ENCODE assay signal across 10 cellular contexts in the genomic region with DNA sequence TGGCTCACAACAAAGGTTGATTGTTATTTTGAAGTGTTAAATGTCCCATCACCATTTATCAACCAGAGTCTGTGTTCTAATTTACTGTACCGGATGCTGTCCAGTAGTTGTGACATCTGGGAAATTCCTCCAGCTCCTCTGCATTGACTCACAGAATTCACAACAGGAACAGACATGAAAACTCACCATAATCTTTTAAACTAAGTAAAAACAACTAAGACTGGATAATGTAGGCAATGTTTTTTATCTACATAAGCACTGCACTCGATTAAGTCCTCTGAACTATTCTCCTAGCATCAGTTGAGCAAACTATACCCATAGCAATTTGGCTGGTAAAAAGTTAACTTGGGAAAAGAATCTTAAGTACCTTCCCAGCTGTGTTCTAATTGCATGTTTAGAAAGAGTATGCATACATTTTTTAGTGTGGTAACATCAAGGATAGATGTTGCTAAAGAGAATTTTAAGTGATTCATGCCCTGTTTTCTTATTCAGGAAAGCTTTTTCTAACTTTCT. TPM values are rescaled to one million over a fixed set of nuclear protein-coding genes. Genes with fewer than 3 reads are reported as not detected.
A peak's percentile ranks its signal among the peaks of the same experiment; 100 is the strongest.
DNase-seq lines count a peak whose midpoint lies in the region; ATAC-seq and TF ChIP-seq lines count a peak whose summit lies in the region.
"Had no signal": no experiment of that assay in that cellular context is flagged by ENCODE, and none has a peak within 500 bp of the region (broad histone marks: within the 10 kb centered on the region; RNA-seq: fewer than 3 reads in every experiment).

No MANE protein-coding gene starts in this region.

- H3K4me1 Mint-ChIP-seq in CD8-positive, alpha-beta memory T cell: peaks cover 50 to 59% (median 58%) of the 10 kb centered on the region in 3 donors
- H3K4me1 Mint-ChIP-seq in effector memory CD8-positive, alpha-beta T cell (ENCODE audit: low read depth in 2 of 2): peaks cover 35 to 56% of the 10 kb centered on the region in 2 donors
- H3K4me1 Mint-ChIP-seq in natural killer cell treated with Interleukin-12 subunit alpha and Interleukin-12 subunit beta and Interleukin-15 and Interleukin-18, amount 100 ng/mL, for 72 hours (ENCODE audit: low read depth in 2 of 2): peaks cover 65 to 72% of the 10 kb centered on the region in 2 donors

- H3K9me3 Mint-ChIP-seq in CD8-positive, alpha-beta memory T cell: no peaks in the 10 kb centered on the region
- H3K9me3 Mint-ChIP-seq in effector memory CD8-positive, alpha-beta T cell: no peaks in the 10 kb centered on the region
- peaks cover 4% of the 10 kb centered on the region for H3K9me3 Mint-ChIP-seq in natural killer cell treated with Interleukin-12 subunit alpha and Interleukin-12 subunit beta and Interleukin-15 and Interleukin-18, amount 100 ng/mL, for 72 hours

- POLR2A ChIA-PET in CD8-positive, alpha-beta memory T cell (lab: Charles Lee): no interaction called here
- POLR2A ChIA-PET in PC-3 (lab: Charles Lee; ENCODE audit: unreplicated experiment): no interaction called here

- no peaks in the 10 kb centered on the region for H3K36me3 ChIP-seq in CD8-positive, alpha-beta memory T cell (ENCODE audit: insufficient read depth, low read length)
- no peaks in the 10 kb centered on the region for H3K36me3 ChIP-seq in PC-3 (ENCODE audit: low read depth, low read length)

- no peaks in the 10 kb centered on the region for H4K20me1 ChIP-seq in PC-3 (ENCODE audit: low read length)

- ATAC-seq in PC-3: no peak
- no peak for ATAC-seq in effector memory CD8-positive, alpha-beta T cell (replicated peaks)
- ATAC-seq in natural killer cell treated with Interleukin-12 subunit alpha and Interleukin-12 subunit beta and Interleukin-15 and Interleukin-18, amount 100 ng/mL, for 72 hours: peak; percentile 32 to 67
- ATAC-seq in HG03108 (IDR thresholded peaks at IDR 0.05; ENCODE audit: unreplicated experiment): no peak
- ATAC-seq in GM21619 (IDR thresholded peaks at IDR 0.05; ENCODE audit: unreplicated experiment): no peak

- peaks cover 39% of the 10 kb centered on the region for H3K4me1 ChIP-seq in CD8-positive, alpha-beta memory T cell (ENCODE audit: insufficient read depth, low read length)
- peaks cover 5% of the 10 kb centered on the region; the same call in 1 of the 2 replicates for H3K4me1 ChIP-seq in PC-3 (ENCODE audit: insufficient read depth, low read length)

- peak overlapping the region in 6 of 7 donors; percentile 32 to 86 (median 68) for H3K4me3 Mint-ChIP-seq in CD8-positive, alpha-beta memory T cell
- peak overlapping the region; percentile 52 to 56 for H3K4me3 Mint-ChIP-seq in effector memory CD8-positive, alpha-beta T cell
- H3K4me3 Mint-ChIP-seq in natural killer cell treated with Interleukin-12 subunit alpha and Interleukin-12 subunit beta and Interleukin-15 and Interleukin-18, amount 100 ng/mL, for 72 hours: peak overlapping the region; percentile 76

- H3K27ac ChIP-seq in CD8-positive, alpha-beta memory T cell (ENCODE audit: low read depth, low read length): peak overlapping the region; percentile 1
- no peak overlapping the region for H3K27ac ChIP-seq in PC-3 (ENCODE audit: low read length)

- H3K27me3 ChIP-seq in CD8-positive, alpha-beta memory T cell (ENCODE audit: insufficient read depth, low read length, poor library complexity, severe bottlenecking): no peaks in the 10 kb centered on the region
- H3K27me3 ChIP-seq in PC-3 (ENCODE audit: low read length): no peaks in the 10 kb centered on the region

- peaks cover 4 to 16% (median 13%) of the 10 kb centered on the region in 3 donors for H3K36me3 Mint-ChIP-seq in CD8-positive, alpha-beta memory T cell
- peaks cover 15% of the 10 kb centered on the region for H3K36me3 Mint-ChIP-seq in effector memory CD8-positive, alpha-beta T cell (ENCODE audit: insufficient read depth)
- H3K36me3 Mint-ChIP-seq in natural killer cell treated with Interleukin-12 subunit alpha and Interleukin-12 subunit beta and Interleukin-15 and Interleukin-18, amount 100 ng/mL, for 72 hours: peaks cover 39% of the 10 kb centered on the region

- CTCF ChIA-PET in CD8-positive, alpha-beta memory T cell (lab: Charles Lee): interaction anchor here (1.3 to 2.6 kb wide), 3 partner anchors 11 to 47 kb away, joined by 3 to 12 read pairs (median 3); no protein-coding TSS in a partner anchor
- CTCF ChIA-PET in PC-3 (lab: Charles Lee): no interaction called here

- H3F3A ChIP-seq in PC-3 (ENCODE audit: low read length, unreplicated experiment): no peaks in the 10 kb centered on the region

- peak overlapping the region; percentile 84 to 96 (median 92) for H3K27ac Mint-ChIP-seq in CD8-positive, alpha-beta memory T cell
- H3K27ac Mint-ChIP-seq in effector memory CD8-positive, alpha-beta T cell: peak overlapping the region; percentile 91 to 92
- peak overlapping the region; percentile 94 to 97 for H3K27ac Mint-ChIP-seq in natural killer cell treated with Interleukin-12 subunit alpha and Interleukin-12 subunit beta and Interleukin-15 and Interleukin-18, amount 100 ng/mL, for 72 hours

- H3K9me3 ChIP-seq in CD8-positive, alpha-beta memory T cell (ENCODE audit: low read length): no peaks in the 10 kb centered on the region
- no peaks in the 10 kb centered on the region for H3K9me3 ChIP-seq in PC-3 (ENCODE audit: low read length)

- no peak overlapping the region for H3K9ac ChIP-seq in PC-3 (ENCODE audit: low read length)

- no peak for DNase-seq in CD8-positive, alpha-beta memory T cell
- DNase-seq in PC-3 (peak; percentile 23), RPMI8226 (no peak)
- DNase-seq in effector memory CD8-positive, alpha-beta T cell: no peak
- peak; percentile 81 for DNase-seq in natural killer cell treated with Interleukin-12 subunit alpha and Interleukin-12 subunit beta and Interleukin-15 and Interleukin-18, amount 100 ng/mL, for 72 hours (ENCODE audit: low spot score)
- DNase-seq in stimulated activated CD4-positive, alpha-beta T cell treated with anti-CD3 and anti-CD28 coated beads, Interleukin-4, amount 100 ng/mL, for 4 hours: no peak
- DNase-seq: NCI-H2081 treated with DMSO at 0.1 percent for 48 hours, retina had no signal

- intact Hi-C loops in PC-3 (cut with micrococcal nuclease): no loop called here

- H3K4me3 ChIP-seq in CD8-positive, alpha-beta memory T cell (ENCODE audit: low read length): no peak overlapping the region
- no peak overlapping the region for H3K4me3 ChIP-seq in PC-3 (ENCODE audit: low read length)

- no TSS peak for BruUV-seq in PC-3 (replicated peaks; lab: Mats Ljungman, UMichigan)

- no peak overlapping the region for H2AFZ ChIP-seq in PC-3 (ENCODE audit: low read length)

- H3K27me3 Mint-ChIP-seq in CD8-positive, alpha-beta memory T cell: no peaks in the 10 kb centered on the region
- no peaks in the 10 kb centered on the region for H3K27me3 Mint-ChIP-seq in effector memory CD8-positive, alpha-beta T cell
- no peaks in the 10 kb centered on the region for H3K27me3 Mint-ChIP-seq in natural killer cell treated with Interleukin-12 subunit alpha and Interleukin-12 subunit beta and Interleukin-15 and Interleukin-18, amount 100 ng/mL, for 72 hours

- no peaks in the 10 kb centered on the region for H3K9me2 ChIP-seq in PC-3 (replicated peaks; ENCODE audit: low read length)

- H3K79me2 ChIP-seq in PC-3 (ENCODE audit: low read length): no peaks in the 10 kb centered on the region

- TF ChIP-seq CTCF in PC-3 (conservative IDR thresholded peaks at IDR 0.05; ENCODE audit: low read depth, low read length): no peak

- no peak overlapping the region for H3K4me2 ChIP-seq in PC-3 (ENCODE audit: low read length)

RNA-seq across cellular contexts. Expression of gene MYO1B, which starts 42.9 kb away (rescaled TPM):
- 1 to 10 TPM; 3.9 to 4.6 TPM for total RNA-seq in CD8-positive, alpha-beta memory T cell
- 0.12 TPM for polyA plus RNA-seq in CD8-positive, alpha-beta memory T cell
- total RNA-seq in PC-3 (2014; rRNA removed): 88.0 and 93.0 TPM in 2 replicates
- 1 to 10 TPM; 6.3 to 9.3 TPM for total RNA-seq in natural killer cell treated with Interleukin-12 subunit alpha and Interleukin-12 subunit beta and Interleukin-15 and Interleukin-18, amount 100 ng/mL, for 72 hours

RNA-seq across cellular contexts. Expression of gene STAT4, which starts 51.5 kb away (rescaled TPM):
- total RNA-seq in CD8-positive, alpha-beta memory T cell: 10 to 100 TPM; 53.0 to 54.7 TPM
- polyA plus RNA-seq in CD8-positive, alpha-beta memory T cell: 88.2 TPM
- 1.6 and 2.2 TPM in 2 replicates for total RNA-seq in PC-3 (2014; rRNA removed)
- total RNA-seq in natural killer cell treated with Interleukin-12 subunit alpha and Interleukin-12 subunit beta and Interleukin-15 and Interleukin-18, amount 100 ng/mL, for 72 hours: 100 to 1,000 TPM; 133 to 241 TPM

Comparison
In these comparisons a context has a peak if more than half of its experiments do, and no peak if none do; other contexts are left out.
1. DNase-seq: peak in PC-3 (single experiment) and natural killer cell treated with Interleukin-12 subunit alpha and Interleukin-12 subunit beta and Interleukin-15 and Interleukin-18, amount 100 ng/mL, for 72 hours (single experiment); none in CD8-positive, alpha-beta memory T cell (0 of 5), effector memory CD8-positive, alpha-beta T cell (0 of 3), stimulated activated CD4-positive, alpha-beta T cell treated with anti-CD3 and anti-CD28 coated beads, Interleukin-4, amount 100 ng/mL, for 4 hours (0 of 2) and RPMI8226 (single experiment).
2. ATAC-seq: peak in natural killer cell treated with Interleukin-12 subunit alpha and Interleukin-12 subunit beta and Interleukin-15 and Interleukin-18, amount 100 ng/mL, for 72 hours (2 of 2); none in PC-3 (single experiment), effector memory CD8-positive, alpha-beta T cell (single experiment), HG03108 (single experiment) and GM21619 (single experiment).
3. RNA of gene STAT4, which starts 51.5 kb away (total RNA-seq): 133 to 241 TPM in natural killer cell treated with Interleukin-12 subunit alpha and Interleukin-12 subunit beta and Interleukin-15 and Interleukin-18, amount 100 ng/mL, for 72 hours and 53.0 to 54.7 TPM in CD8-positive, alpha-beta memory T cell; 1.6 to 2.2 TPM in PC-3; every median in the first group is over 10 times any median in the second.
4. Peak in every context shown above with its lines, with median percentiles within 50 percentile points of each other: H3K27ac Mint-ChIP-seq and H3K4me3 Mint-ChIP-seq.